ENCODE assay signal across 8 cellular contexts in the genomic region with DNA sequence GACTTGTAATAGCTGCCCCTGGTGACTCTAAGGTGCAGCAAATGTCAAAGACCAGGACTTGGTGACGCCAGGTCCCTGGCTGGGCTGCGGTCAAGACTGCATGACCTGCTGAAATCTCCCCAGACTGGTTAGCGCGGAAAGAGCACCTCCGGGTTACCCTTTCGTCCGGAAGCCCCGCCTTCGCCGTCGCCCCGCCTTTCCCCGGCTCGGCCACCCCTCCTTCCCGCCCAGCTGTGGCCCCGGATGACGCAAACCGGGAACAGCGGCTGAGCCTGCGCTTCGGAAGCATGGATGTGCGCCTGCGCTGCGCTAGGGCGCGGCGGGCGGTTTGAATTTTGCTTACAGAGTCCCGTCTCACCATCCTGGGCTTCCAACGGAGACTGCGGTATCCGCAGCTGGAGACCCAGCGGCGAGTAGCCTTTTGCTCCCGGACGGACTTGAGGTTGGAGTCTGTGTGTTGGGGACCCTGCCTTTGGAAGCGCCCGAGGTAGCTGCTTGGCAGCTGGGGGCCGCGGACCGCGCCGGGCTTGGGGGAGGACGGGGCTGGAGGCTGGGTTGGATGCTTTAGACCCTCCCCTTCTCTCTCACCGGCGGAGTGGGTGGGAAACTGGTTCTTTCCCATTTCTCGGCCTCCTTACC. TPM values are rescaled to one million over a fixed set of nuclear protein-coding genes. Genes with fewer than 3 reads are reported as not detected.
DNase-seq lines count a peak whose midpoint lies in the region; ATAC-seq and TF ChIP-seq lines count a peak whose summit lies in the region.

A gene with protein sequence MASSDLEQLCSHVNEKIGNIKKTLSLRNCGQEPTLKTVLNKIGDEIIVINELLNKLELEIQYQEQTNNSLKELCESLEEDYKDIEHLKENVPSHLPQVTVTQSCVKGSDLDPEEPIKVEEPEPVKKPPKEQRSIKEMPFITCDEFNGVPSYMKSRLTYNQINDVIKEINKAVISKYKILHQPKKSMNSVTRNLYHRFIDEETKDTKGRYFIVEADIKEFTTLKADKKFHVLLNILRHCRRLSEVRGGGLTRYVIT (plus strand): TSS at position 294 of the 639 bp plus-strand sequence. CDS start 785 bp downstream, outside the sequence.

- no peaks in the 10 kb centered on the region for H3K27me3 ChIP-seq in RWPE2 (ENCODE audit: insufficient read depth, poor library complexity, severe bottlenecking)

- peaks cover 23% of the 10 kb centered on the region for H3K36me3 ChIP-seq in RWPE2 (ENCODE audit: low read depth)

- H3K9me3 Mint-ChIP-seq in activated T-helper 2 cell treated with anti-CD3 and anti-CD28 coated beads, Interferon-gamma antibody, Interleukin-2, Interleukin-4, amounts not matched to agents 10 μg/mL and 5 μg/mL and 100 μg/mL, durations not matched to agents 14 hours and 24 hours and 36 hours = peaks cover 17% of the 10 kb centered on the region
- peaks cover 0 to 6% (median 3%) of the 10 kb centered on the region in 9 donors for H3K9me3 Mint-ChIP-seq in naive thymus-derived CD8-positive, alpha-beta T cell

- H3K4me1 Mint-ChIP-seq in activated T-helper 2 cell treated with anti-CD3 and anti-CD28 coated beads, Interferon-gamma antibody, Interleukin-2, Interleukin-4, amounts not matched to agents 10 μg/mL and 5 μg/mL and 100 μg/mL, durations not matched to agents 14 hours and 24 hours and 36 hours (ENCODE audit: low read depth) = peaks cover 13% of the 10 kb centered on the region
- H3K4me1 Mint-ChIP-seq in naive thymus-derived CD8-positive, alpha-beta T cell = peaks cover 0 to 16% (median 15%) of the 10 kb centered on the region in 4 donors

- H3K4me3 ChIP-seq in RWPE2 (ENCODE audit: severe bottlenecking) = peak within 1 kb of the TSS; percentile 60
- H3K4me3 ChIP-seq in fibroblast of mammary gland (ENCODE audit: control insufficient read depth, low read depth, low read length) = peak within 1 kb of the TSS; percentile 87

- peaks cover 4% of the 10 kb centered on the region for H3K27me3 Mint-ChIP-seq in activated T-helper 2 cell treated with anti-CD3 and anti-CD28 coated beads, Interferon-gamma antibody, Interleukin-2, Interleukin-4, amounts not matched to agents 10 μg/mL and 5 μg/mL and 100 μg/mL, durations not matched to agents 14 hours and 24 hours and 36 hours (ENCODE audit: low read depth)
- peaks cover 0 to 8% (median 5%) of the 10 kb centered on the region in 5 donors for H3K27me3 Mint-ChIP-seq in naive thymus-derived CD8-positive, alpha-beta T cell

- peak within 1 kb of the TSS; percentile 87 for H3K4me3 Mint-ChIP-seq in activated T-helper 2 cell treated with anti-CD3 and anti-CD28 coated beads, Interferon-gamma antibody, Interleukin-2, Interleukin-4, amounts not matched to agents 10 μg/mL and 5 μg/mL and 100 μg/mL, durations not matched to agents 14 hours and 24 hours and 36 hours (ENCODE audit: low read depth)
- peak within 1 kb of the TSS; percentile 73 to 86 (median 80) for H3K4me3 Mint-ChIP-seq in naive thymus-derived CD8-positive, alpha-beta T cell

- POLR2A ChIA-PET in naive thymus-derived CD8-positive, alpha-beta T cell (lab: Charles Lee) = interaction anchor here (0.8 to 1.9 kb wide), 4 partner anchors 13 to 109 kb away, joined by 3 to 6 read pairs (median 3); partner anchors contain the start of genes CFAP53 and MBD1

- intact Hi-C loops in activated T-helper 2 cell treated with anti-CD3 and anti-CD28 coated beads, Interferon-gamma antibody, Interleukin-2, Interleukin-4, amounts not matched to agents 10 μg/mL and 5 μg/mL and 100 μg/mL, durations not matched to agents 14 hours and 24 hours and 36 hours (cut with micrococcal nuclease) = loop anchor here (1.0 to 10.0 kb wide), 5 partner anchors 88 to 888 kb away; partner anchors contain the start of genes ACAA2, C18orf32, CXXC1 and MBD1

- peak; percentile 92 for DNase-seq in EH (ENCODE audit: low read depth)
- DNase-seq in H4 (ENCODE audit: low spot score) = peak; percentile 91
- DNase-seq in LoVo (ENCODE audit: low spot score) = peak; percentile 95
- peak; percentile 88 for DNase-seq in RWPE2 (ENCODE audit: low spot score)
- peak; percentile 87 for DNase-seq in activated T-helper 2 cell treated with anti-CD3 and anti-CD28 coated beads, Interferon-gamma antibody, Interleukin-2, Interleukin-4, amounts not matched to agents 10 μg/mL and 5 μg/mL and 100 μg/mL, durations not matched to agents 14 hours and 24 hours and 36 hours (ENCODE audit: low spot score)
- DNase-seq in fibroblast of mammary gland (ENCODE audit: low read depth) = peak; percentile 90
- peak; percentile 85 to 94 (median 89) for DNase-seq in naive thymus-derived CD8-positive, alpha-beta T cell
- peak; percentile 87 to 95 (median 92) for DNase-seq in stimulated activated naive CD4-positive, alpha-beta T cell (lab: John Stamatoyannopoulos, UW)

- peak within 1 kb of the TSS; percentile 37 for H3K27ac ChIP-seq in RWPE2 (ENCODE audit: poor library complexity, severe bottlenecking)

- peaks cover 18% of the 10 kb centered on the region for H3K36me3 Mint-ChIP-seq in activated T-helper 2 cell treated with anti-CD3 and anti-CD28 coated beads, Interferon-gamma antibody, Interleukin-2, Interleukin-4, amounts not matched to agents 10 μg/mL and 5 μg/mL and 100 μg/mL, durations not matched to agents 14 hours and 24 hours and 36 hours (ENCODE audit: low read depth)
- peaks cover 0 to 7% (median under 1%) of the 10 kb centered on the region in 3 donors for H3K36me3 Mint-ChIP-seq in naive thymus-derived CD8-positive, alpha-beta T cell

- peaks cover 14% of the 10 kb centered on the region for H3K4me1 ChIP-seq in RWPE2 (ENCODE audit: insufficient read depth, poor library complexity, severe bottlenecking)

- TF ChIP-seq CTCF in RWPE2 (IDR thresholded peaks at IDR 0.05; ENCODE audit: poor library complexity, severe bottlenecking) (no peak), fibroblast of mammary gland (conservative IDR thresholded peaks at IDR 0.05; ENCODE audit: control insufficient read depth, insufficient read depth, low read depth, low read length) (no peak)

- peaks cover 3% of the 10 kb centered on the region for H3K9me3 ChIP-seq in RWPE2 (ENCODE audit: severe bottlenecking)

- ATAC-seq in RWPE2 (ENCODE audit: low read depth) = peak; percentile 93
- ATAC-seq in naive thymus-derived CD8-positive, alpha-beta T cell = peak; percentile 97 to 98

- H3K27ac Mint-ChIP-seq in activated T-helper 2 cell treated with anti-CD3 and anti-CD28 coated beads, Interferon-gamma antibody, Interleukin-2, Interleukin-4, amounts not matched to agents 10 μg/mL and 5 μg/mL and 100 μg/mL, durations not matched to agents 14 hours and 24 hours and 36 hours = peak within 1 kb of the TSS; percentile 86
- H3K27ac Mint-ChIP-seq in naive thymus-derived CD8-positive, alpha-beta T cell = peak within 1 kb of the TSS in 9 of 10 donors; percentile 88 to 93 (median 90)

RNA-seq across cellular contexts. Expression of the gene that starts here (rescaled TPM):
- 30.4 and 45.5 TPM in 2 replicates for total RNA-seq in H4 (2014; rRNA removed; shearing (Covaris generic))
- total RNA-seq in activated T-helper 2 cell treated with anti-CD3 and anti-CD28 coated beads, Interferon-gamma antibody, Interleukin-2, Interleukin-4, amounts not matched to agents 10 μg/mL and 5 μg/mL and 100 μg/mL, durations not matched to agents 14 hours and 24 hours and 36 hours = 23.5 and 23.6 TPM in 2 replicates
- total RNA-seq in naive thymus-derived CD8-positive, alpha-beta T cell = under 1 TPM; 0.31 to 0.55 TPM
- under 1 TPM; 0.25 to 0.84 (median 0.26) TPM for polyA plus RNA-seq in naive thymus-derived CD8-positive, alpha-beta T cell

Comparison
In these comparisons a context has a peak if more than half of its experiments do, and no peak if none do; other contexts are left out.
1. Peak in every context shown above with its lines: DNase-seq, ATAC-seq, H3K4me3 ChIP-seq and H3K27ac ChIP-seq.
2. RNA of the gene that starts here (total RNA-seq): 30.4 to 45.5 TPM in H4 and 23.5 to 23.6 TPM in activated T-helper 2 cell treated with anti-CD3 and anti-CD28 coated beads, Interferon-gamma antibody, Interleukin-2, Interleukin-4, amounts not matched to agents 10 μg/mL and 5 μg/mL and 100 μg/mL, durations not matched to agents 14 hours and 24 hours and 36 hours; 0.31 to 0.55 TPM in naive thymus-derived CD8-positive, alpha-beta T cell; every median in the first group is over 10 times any median in the second.
3. Peak in DNase-seq and ATAC-seq in naive thymus-derived CD8-positive, alpha-beta T cell; RNA of the gene not detected or under 1 TPM.